ENCODE assay signal across 15 cellular contexts in the genomic region with DNA sequence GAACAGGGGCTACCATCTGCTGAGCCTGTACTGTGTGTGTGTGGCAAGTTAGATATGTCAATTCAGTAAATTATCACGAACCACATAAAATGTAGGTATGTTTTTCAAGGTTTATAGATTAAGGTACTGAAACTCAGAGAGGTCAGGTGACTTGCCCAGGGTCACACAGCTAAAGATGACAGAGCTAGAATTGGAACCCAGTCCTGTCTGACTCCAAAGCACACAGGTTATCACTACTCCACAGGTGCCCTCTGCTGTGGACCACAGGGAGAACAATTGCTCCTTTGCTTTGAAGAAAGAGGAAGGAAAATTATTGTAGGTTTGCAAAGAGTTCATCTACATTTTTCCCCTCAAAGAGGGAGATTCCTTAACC.
DNase-seq lines count a peak whose midpoint lies in the region; ATAC-seq and TF ChIP-seq lines count a peak whose summit lies in the region.
"Had no signal": no experiment of that assay in that cellular context is flagged by ENCODE, and none has a peak within 500 bp of the region (broad histone marks: within the 10 kb centered on the region; RNA-seq: fewer than 3 reads in every experiment).

No MANE protein-coding gene starts in this region.

- TF ChIP-seq CTCF in PC-3 (conservative IDR thresholded peaks at IDR 0.05; ENCODE audit: low read depth, low read length) = peak; percentile 41; the same call in 1 of the 2 replicates
- TF ChIP-seq CTCF in chondrocyte (IDR thresholded peaks at IDR 0.05) = peak; percentile 23
- TF ChIP-seq CTCF in nephron (IDR thresholded peaks at IDR 0.05; ENCODE audit: unreplicated experiment in 3 of 3) = no peak
- no peak for TF ChIP-seq CTCF in vagina (IDR thresholded peaks at IDR 0.05)

- peak overlapping the region; percentile 91 for H3K27ac Mint-ChIP-seq in chondrocyte (ENCODE audit: unreplicated experiment)
- H3K27ac Mint-ChIP-seq in nephron = peak overlapping the region in 2 of 3 experiments; percentile 73 to 76
- H3K27ac Mint-ChIP-seq: stimulated activated naive B cell treated with anti-CD40 and anti-IgM and Interleukin-4, amounts not matched to agents 10 μg/mL and 1 μg/mL and 100 μg/mL, for 72 hours had no signal

- peaks cover 4% of the 10 kb centered on the region for H3K9me3 Mint-ChIP-seq in chondrocyte (ENCODE audit: low read depth)
- no peaks in the 10 kb centered on the region for H3K9me3 Mint-ChIP-seq in nephron
- H3K9me3 Mint-ChIP-seq: stimulated activated naive B cell treated with anti-CD40 and anti-IgM and Interleukin-4, amounts not matched to agents 10 μg/mL and 1 μg/mL and 100 μg/mL, for 72 hours had no signal

- no peaks in the 10 kb centered on the region for H3K9me2 ChIP-seq in PC-3 (replicated peaks; ENCODE audit: low read length)

- no peak for TF ChIP-seq POLR2A in vagina (IDR thresholded peaks at IDR 0.05)

- H3K27me3 ChIP-seq in PC-3 (ENCODE audit: low read length) (no peaks in the 10 kb centered on the region), vagina (no peaks in the 10 kb centered on the region)
- H3K27me3 ChIP-seq: ovary had no signal

- H3K9ac ChIP-seq in PC-3 (ENCODE audit: low read length) = peak overlapping the region; percentile 52

- peak overlapping the region; percentile 72 for H3K4me3 Mint-ChIP-seq in chondrocyte (ENCODE audit: unreplicated experiment)
- H3K4me3 Mint-ChIP-seq in nephron = no peak overlapping the region
- H3K4me3 Mint-ChIP-seq: stimulated activated naive B cell treated with anti-CD40 and anti-IgM and Interleukin-4, amounts not matched to agents 10 μg/mL and 1 μg/mL and 100 μg/mL, for 72 hours had no signal

- no peaks in the 10 kb centered on the region for H4K20me1 ChIP-seq in PC-3 (ENCODE audit: low read length)

- H3K4me1 Mint-ChIP-seq in chondrocyte (ENCODE audit: low read depth) = peaks cover 31% of the 10 kb centered on the region
- peaks cover 42% of the 10 kb centered on the region for H3K4me1 Mint-ChIP-seq in nephron
- H3K4me1 Mint-ChIP-seq: stimulated activated naive B cell treated with anti-CD40 and anti-IgM and Interleukin-4, amounts not matched to agents 10 μg/mL and 1 μg/mL and 100 μg/mL, for 72 hours had no signal

- H3K27ac ChIP-seq in PC-3 (ENCODE audit: low read length) (peak overlapping the region; percentile 45), vagina (no peak overlapping the region)
- H3K27ac ChIP-seq: C4-2B, ovary had no signal

- peak overlapping the region; percentile 83 for H2AFZ ChIP-seq in PC-3 (ENCODE audit: low read length)

- BruUV-seq in PC-3 (replicated peaks; lab: Mats Ljungman, UMichigan) = no TSS peak

- H3K4me2 ChIP-seq in PC-3 (ENCODE audit: low read length) = peak overlapping the region; percentile 80

- H3K4me1 ChIP-seq in PC-3 (ENCODE audit: insufficient read depth, low read length) (peaks cover 18% of the 10 kb centered on the region), vagina (no peaks in the 10 kb centered on the region)

- H3F3A ChIP-seq in PC-3 (ENCODE audit: low read length, unreplicated experiment) = no peaks in the 10 kb centered on the region

- intact Hi-C loops in PC-3 (cut with micrococcal nuclease) = loop anchor here (1.0 kb wide), 1 partner anchor 128 kb away; no protein-coding TSS in a partner anchor
- intact Hi-C loops in vagina (cut with DNase I) = no loop called here

- POLR2A ChIA-PET in PC-3 (lab: Charles Lee; ENCODE audit: unreplicated experiment) = no interaction called here

- DNase-seq in ACHN (peak; percentile 17), PC-3 (peak; percentile 29), chondrocyte (ENCODE audit: low spot score) (no peak), NCI-H2081 treated with DMSO at 0.1 percent for 48 hours (lab: John Stamatoyannopoulos, UW) (no peak), vagina (ENCODE audit: extremely low spot score in 2 of 2) (no peak), NCI-H510A treated with DMSO at 0.1 percent for 48 hours (lab: John Stamatoyannopoulos, UW) (no peak)
- DNase-seq: activated CD4-positive, alpha-beta T cell treated with anti-CD3 and anti-CD28 coated beads, Interleukin-2, amount 50 U/mL, for 4 hours; activated naive CD4-positive, alpha-beta T cell treated with Interleukin-2 at 50 U/mL for 16 hours; GF-D8; stimulated activated naive B cell treated with anti-CD40 and anti-IgM and Interleukin-4, amounts not matched to agents 10 μg/mL and 1 μg/mL and 100 μg/mL, for 72 hours; T-helper 2 cell had no signal

- ATAC-seq in PC-3 = peak; percentile 45
- no peak for ATAC-seq in HG02678 (IDR thresholded peaks at IDR 0.05; ENCODE audit: unreplicated experiment)
- ATAC-seq: stimulated activated naive B cell treated with anti-CD40 and anti-IgM and Interleukin-4, amounts not matched to agents 10 μg/mL and 1 μg/mL and 100 μg/mL, for 72 hours had no signal

- in situ Hi-C loops in ACHN (cut with HindIII; ENCODE audit: low pct_ligation_motif_present, low pct_unique_long_range_greater_than_20kb, low sequenced_read_pairs) = no loop called here

- H3K36me3 ChIP-seq in PC-3 (ENCODE audit: low read depth, low read length) (no peaks in the 10 kb centered on the region), vagina (no peaks in the 10 kb centered on the region)
- H3K36me3 ChIP-seq: ovary had no signal

- H3K27me3 Mint-ChIP-seq in chondrocyte (ENCODE audit: low read depth) (peaks cover 2% of the 10 kb centered on the region), nephron (ENCODE audit: low read depth) (peaks cover 13% of the 10 kb centered on the region)

- CTCF ChIA-PET in PC-3 (lab: Charles Lee) = interaction anchor here (0.6 kb wide), 2 partner anchors 149 to 677 kb away, joined by 3 to 4 read pairs; no protein-coding TSS in a partner anchor

- H3K9me3 ChIP-seq in PC-3 (ENCODE audit: low read length) (no peaks in the 10 kb centered on the region), vagina (no peaks in the 10 kb centered on the region)
- H3K9me3 ChIP-seq: ovary had no signal

- peaks cover 3% of the 10 kb centered on the region for H3K36me3 Mint-ChIP-seq in chondrocyte (ENCODE audit: low read depth)
- H3K36me3 Mint-ChIP-seq in nephron (ENCODE audit: low read depth) = no peaks in the 10 kb centered on the region
- H3K36me3 Mint-ChIP-seq: stimulated activated naive B cell treated with anti-CD40 and anti-IgM and Interleukin-4, amounts not matched to agents 10 μg/mL and 1 μg/mL and 100 μg/mL, for 72 hours had no signal

- H3K4me3 ChIP-seq in PC-3 (ENCODE audit: low read length) = peak overlapping the region; percentile 50; the same call in 1 of the 2 replicates
- no peak overlapping the region for H3K4me3 ChIP-seq in vagina
- H3K4me3 ChIP-seq: ovary had no signal

- H3K79me2 ChIP-seq in PC-3 (ENCODE audit: low read length) = no peaks in the 10 kb centered on the region

Comparison
In these comparisons a context has a peak if more than half of its experiments do, and no peak if none do; other contexts are left out.
1. DNase-seq: peak in ACHN (single experiment) and PC-3 (single experiment); none in chondrocyte (single experiment), NCI-H2081 treated with DMSO at 0.1 percent for 48 hours (single experiment), vagina (0 of 2) and NCI-H510A treated with DMSO at 0.1 percent for 48 hours (single experiment).
2. CTCF ChIP-seq: peak in PC-3 (single experiment) and chondrocyte (single experiment); none in nephron (0 of 3) and vagina (0 of 3).